Comparison of ENCODE assay signal across 8 cellular contexts in genomic region chr11:96314326-96315050, GRCh38. TPM values are rescaled to one million over a fixed set of nuclear protein-coding genes. Genes with fewer than 3 reads are reported as not detected.
A peak's percentile ranks its signal among the peaks of the same experiment; 100 is the strongest.
DNase-seq lines count a peak whose midpoint lies in the region; ATAC-seq and TF ChIP-seq lines count a peak whose summit lies in the region.

No MANE protein-coding gene starts in this region.

- no peaks in the 10 kb centered on the region for H3K9me2 ChIP-seq in HCT116 (ENCODE audit: insufficient read depth)

- DNase-seq in HCT116 (ENCODE audit: low read depth, low spot score) (peak; percentile 48), right cardiac atrium (peak; percentile 46 to 79 (median 66)), NCI-H1048 (lab: John Stamatoyannopoulos, UW) (no peak), T1000 (lab: John Stamatoyannopoulos, UW) (no peak)
- DNase-seq in activated naive CD4-positive, alpha-beta T cell treated with anti-CD3 and anti-CD28 coated beads, Interleukin-2, amount 50 U/mL, for 72 hours (ENCODE audit: low spot score in 2 of 2): no peak
- no peak for DNase-seq in stimulated activated naive CD8-positive, alpha-beta T cell treated with anti-CD3 and anti-CD28 coated beads, Interleukin-15, Interleukin-2, amounts not matched to agents 100 U/mL and 50 U/mL, for 24 hours
- DNase-seq in stimulated activated naive CD4-positive, alpha-beta T cell treated with Interleukin-2 at 50 U/mL for 16 hours (lab: John Stamatoyannopoulos, UW): no peak

- H3K9me3 ChIP-seq in HCT116 (ENCODE audit: control insufficient read depth in 1 of 2, insufficient read depth in 1 of 2, low read depth in 1 of 2, low read length in 2 of 2): no peaks in the 10 kb centered on the region
- no peaks in the 10 kb centered on the region for H3K9me3 ChIP-seq in right cardiac atrium (ENCODE audit: control insufficient read depth, low read length)

- H3K4me1 ChIP-seq in HCT116 (ENCODE audit: control insufficient read depth in 1 of 2, insufficient read depth in 2 of 2, low read length in 2 of 2) (peaks cover 33 to 54% of the 10 kb centered on the region in 2 experiments), right cardiac atrium (ENCODE audit: control insufficient read depth, insufficient read depth, low read length) (peaks cover 19% of the 10 kb centered on the region)

- ATAC-seq in HCT116 (peak; percentile 65), right cardiac atrium (peak; percentile 79 to 85), GM18873 (IDR thresholded peaks at IDR 0.05; ENCODE audit: low FRiP score, unreplicated experiment) (no peak)
- ATAC-seq in activated naive CD4-positive, alpha-beta T cell treated with anti-CD3 and anti-CD28 coated beads, Interleukin-2, amount 50 U/mL, for 72 hours: peak in 1 of 2 donors; percentile 16
- peak; percentile 33 for ATAC-seq in stimulated activated naive CD8-positive, alpha-beta T cell treated with anti-CD3 and anti-CD28 coated beads, Interleukin-15, Interleukin-2, amounts not matched to agents 100 U/mL and 50 U/mL, for 24 hours

- no peaks in the 10 kb centered on the region for H3K9me3 Mint-ChIP-seq in activated naive CD4-positive, alpha-beta T cell treated with anti-CD3 and anti-CD28 coated beads, Interleukin-2, amount 50 U/mL, for 72 hours

- H3K79me2 ChIP-seq in HCT116 (ENCODE audit: insufficient read depth, low read length): no peaks in the 10 kb centered on the region

- peak overlapping the region; percentile 31 for H3K27ac ChIP-seq in HCT116 (ENCODE audit: low read depth, low read length)
- H3K27ac ChIP-seq in right cardiac atrium (ENCODE audit: low read length): peak overlapping the region; percentile 85

- H4K20me1 ChIP-seq in HCT116 (ENCODE audit: insufficient read depth): no peaks in the 10 kb centered on the region

- TF ChIP-seq POLR2A in HCT116 (IDR thresholded peaks at IDR 0.05; ENCODE audit: borderline replicate concordance, extremely low read depth, insufficient read depth, insufficient read length): no peak

- peak overlapping the region; percentile 48 for H3K9ac ChIP-seq in HCT116 (ENCODE audit: low read length)

- H2AFZ ChIP-seq in HCT116 (ENCODE audit: low read depth, low read length, poor library complexity, severe bottlenecking): peak overlapping the region; percentile 49

- no TSS peak for BruUV-seq in HCT116 (replicated peaks; lab: Mats Ljungman, UMichigan)

- POLR2A ChIA-PET in HCT116 (lab: Charles Lee): interaction anchor here (1.4 kb wide), 1 partner anchor 29 kb away, joined by 4 read pairs; the partner anchor contains the start of gene MAML2

- peak overlapping the region; percentile 59 for H3K4me2 ChIP-seq in HCT116 (ENCODE audit: low read length)

- peak overlapping the region; percentile 63 to 81 for H3K27ac Mint-ChIP-seq in activated naive CD4-positive, alpha-beta T cell treated with anti-CD3 and anti-CD28 coated beads, Interleukin-2, amount 50 U/mL, for 72 hours

- CTCF ChIA-PET in HCT116 (lab: Charles Lee): interaction anchor here (1.1 kb wide), 1 partner anchor 29 kb away, joined by 3 read pairs; no protein-coding TSS in a partner anchor

- no peaks in the 10 kb centered on the region for H3K27me3 ChIP-seq in HCT116 (ENCODE audit: insufficient read depth, low read length)
- no peaks in the 10 kb centered on the region for H3K27me3 ChIP-seq in right cardiac atrium (ENCODE audit: control insufficient read depth, insufficient read depth)

- TF ChIP-seq CTCF in HCT116 (IDR thresholded peaks at IDR 0.05 in 2 of 3, conservative IDR thresholded peaks at IDR 0.05 in 1 of 3; ENCODE audit: borderline replicate concordance in 1 of 3, insufficient read depth in 1 of 3, low read depth in 2 of 3, low read length in 2 of 3): no peak

- no peaks in the 10 kb centered on the region for H3K36me3 ChIP-seq in HCT116 (ENCODE audit: control insufficient read depth in 1 of 2, insufficient read depth in 2 of 2, low read length in 2 of 2)

- peaks cover 14 to 48% of the 10 kb centered on the region in 2 donors for H3K36me3 Mint-ChIP-seq in activated naive CD4-positive, alpha-beta T cell treated with anti-CD3 and anti-CD28 coated beads, Interleukin-2, amount 50 U/mL, for 72 hours

- intact Hi-C loops in HCT116 (cut with micrococcal nuclease): no loop called here
- intact Hi-C loops in right cardiac atrium (cut with DNase I): no loop called here

- TF ChIP-seq RAD21 in HCT116 (IDR thresholded peaks at IDR 0.05; ENCODE audit: low read depth): 0 out of 2 replicates have a peak, but pooled peaks have one; percentile 10

- H3K4me3 ChIP-seq in HCT116 (replicated peaks in 1 of 2; ENCODE audit: low read depth in 1 of 2, low read length in 2 of 2) (peak overlapping the region in 1 of 2 experiments; percentile 32; a peak in 2 of 4 replicates), right cardiac atrium (ENCODE audit: low read length) (no peak overlapping the region)

- 27% methylated on average over 4 of the region's 4 CpGs for WGBS in right cardiac atrium

- RAD21 ChIA-PET in HCT116 (lab: Charles Lee; ENCODE audit: low non-redundant PET in 1 of 2, low total read pairs in 2 of 2, uncharacterized antibody in 2 of 2, unreplicated experiment in 2 of 2): no interaction called here

TF ChIP-seq in HCT116, 20 proteins besides CTCF, POLR2A, EP300 and RAD21 (continues in another document):
- no peak for TF ChIP-seq YY1 (IDR thresholded peaks at IDR 0.05; ENCODE audit: extremely low read depth, insufficient replicate concordance, low read depth, low read length)
- TF ChIP-seq JUND (IDR thresholded peaks at IDR 0.05): peak; percentile 47
- TF ChIP-seq MAX (IDR thresholded peaks at IDR 0.05): 0 out of 2 replicates have a peak, but pooled peaks have one; percentile 29
- TF ChIP-seq ZFX (IDR thresholded peaks at IDR 0.05): no peak
- no peak for TF ChIP-seq ATF3 (IDR thresholded peaks at IDR 0.05)
- TF ChIP-seq EZH2 (IDR thresholded peaks at IDR 0.05): no peak
- 0 out of 2 replicates have a peak, but pooled peaks have one; percentile 10 for TF ChIP-seq CEBPB (IDR thresholded peaks at IDR 0.05; ENCODE audit: low read depth)
- TF ChIP-seq ELF1 (IDR thresholded peaks at IDR 0.05; ENCODE audit: borderline replicate concordance, low read depth): peak; percentile 27; the same call in 1 of the 2 replicates
- no peak for TF ChIP-seq REST (IDR thresholded peaks at IDR 0.05; ENCODE audit: low read depth)
- TF ChIP-seq SRF (IDR thresholded peaks at IDR 0.05; ENCODE audit: low read depth): no peak
- 0 out of 2 replicates have a peak, but pooled peaks have one; percentile 25 for TF ChIP-seq SIN3A (IDR thresholded peaks at IDR 0.05; ENCODE audit: low read depth)
- peak; percentile 78 for TF ChIP-seq SP1 (IDR thresholded peaks at IDR 0.05; ENCODE audit: low read depth)
- 0 out of 2 replicates have a peak, but pooled peaks have one; percentile 19 for TF ChIP-seq EGR1 (IDR thresholded peaks at IDR 0.05; ENCODE audit: low read depth)
- peak; percentile 58; the same call in 1 of the 2 replicates for TF ChIP-seq CBX3 (IDR thresholded peaks at IDR 0.05; ENCODE audit: low read depth)
- TF ChIP-seq POLR2AphosphoS5 (IDR thresholded peaks at IDR 0.05; ENCODE audit: low read depth, low read length): peak; percentile 33; the same call in 1 of the 2 replicates
- TF ChIP-seq FOSL1 (IDR thresholded peaks at IDR 0.05; ENCODE audit: low read depth): peak; percentile 7; the same call in 1 of the 2 replicates
- TF ChIP-seq TCF7L2 (IDR thresholded peaks at IDR 0.05; ENCODE audit: borderline replicate concordance, extremely low read depth, insufficient read depth, insufficient read length): no peak

RNA-seq across cellular contexts. Expression of gene MAML2, which starts 28.5 kb away (rescaled TPM):
- 2.6 TPM for total RNA-seq in HCT116 (2021; ENCODE audit: unreplicated experiment)
- polyA plus RNA-seq in HCT116 (2012): 1.5 and 2.1 TPM in 2 replicates
- total RNA-seq in activated naive CD4-positive, alpha-beta T cell treated with anti-CD3 and anti-CD28 coated beads, Interleukin-2, amount 50 U/mL, for 72 hours: 10 to 100 TPM; 26.5 to 27.9 TPM
- 1 to 10 TPM; 7.0 to 9.9 (median 7.9) TPM for total RNA-seq in right cardiac atrium
- polyA plus RNA-seq in right cardiac atrium: 2.7 TPM

Comparison
In these comparisons a context has a peak if more than half of its experiments do, and no peak if none do; other contexts are left out.
1. DNase-seq: peak in HCT116 (single experiment) and right cardiac atrium (3 of 3); none in activated naive CD4-positive, alpha-beta T cell treated with anti-CD3 and anti-CD28 coated beads, Interleukin-2, amount 50 U/mL, for 72 hours (0 of 2), stimulated activated naive CD8-positive, alpha-beta T cell treated with anti-CD3 and anti-CD28 coated beads, Interleukin-15, Interleukin-2, amounts not matched to agents 100 U/mL and 50 U/mL, for 24 hours (single experiment), NCI-H1048 (single experiment), stimulated activated naive CD4-positive, alpha-beta T cell treated with Interleukin-2 at 50 U/mL for 16 hours (single experiment) and T1000 (single experiment).